ENCODE assay signal across 1 cellular context in genomic region chr3:149377408-149378111, GRCh38.
TF ChIP-seq lines count a peak whose summit lies in the region.

TSS of gene TM4SF1 (minus strand) at chr3:149377649. CDS start at chr3:149377547, 102 bp downstream.

TF ChIP-seq in H1, 55 proteins besides CTCF, POLR2A, EP300 and RAD21:
- TF ChIP-seq CHD7 (IDR thresholded peaks at IDR 0.05; ENCODE audit: insufficient replicate concordance, low read length) (no peak), SP4 (IDR thresholded peaks at IDR 0.05; ENCODE audit: low read length) (no peak), MAX (IDR thresholded peaks at IDR 0.05) (peak; percentile 24; the same call in 1 of the 2 replicates), TAF1 (IDR thresholded peaks at IDR 0.05; ENCODE audit: low read depth, low read length) (no peak), BACH1 (IDR thresholded peaks at IDR 0.05; ENCODE audit: low read length) (no peak), EGR1 (IDR thresholded peaks at IDR 0.05; ENCODE audit: borderline replicate concordance, low read depth, low read length) (no peak), E2F6 (IDR thresholded peaks at IDR 0.05) (peak; percentile 52), KDM5A (IDR thresholded peaks at IDR 0.05; ENCODE audit: low read length) (no peak), RBBP5 (IDR thresholded peaks at IDR 0.05; ENCODE audit: borderline replicate concordance, low read depth, low read length) (no peak), NANOG (IDR thresholded peaks at IDR 0.05; ENCODE audit: insufficient read depth, low read depth, low read length, poor library complexity, severe bottlenecking) (no peak), YY1 (IDR thresholded peaks at IDR 0.05; ENCODE audit: low read depth, low read length) (no peak), SP1 (IDR thresholded peaks at IDR 0.05; ENCODE audit: low read depth, low read length) (peak; percentile 16; the same call in 1 of the 2 replicates), TEAD4 (IDR thresholded peaks at IDR 0.05; ENCODE audit: low read depth, low read length) (no peak), CEBPB (IDR thresholded peaks at IDR 0.05; ENCODE audit: low read depth, low read length) (no peak), ZNF274 (IDR thresholded peaks at IDR 0.05; ENCODE audit: borderline replicate concordance, extremely low read depth, low read length) (no peak), GABPA (IDR thresholded peaks at IDR 0.05; ENCODE audit: borderline replicate concordance, insufficient read depth, low read length) (no peak), CHD2 (IDR thresholded peaks at IDR 0.05; ENCODE audit: low read length) (no peak), BRCA1 (IDR thresholded peaks at IDR 0.05; ENCODE audit: low read depth, low read length) (no peak)
TF ChIP-seq in H1: peak in this region for 3.
